1 cellular context compared by ENCODE assay signal in the genomic region with DNA sequence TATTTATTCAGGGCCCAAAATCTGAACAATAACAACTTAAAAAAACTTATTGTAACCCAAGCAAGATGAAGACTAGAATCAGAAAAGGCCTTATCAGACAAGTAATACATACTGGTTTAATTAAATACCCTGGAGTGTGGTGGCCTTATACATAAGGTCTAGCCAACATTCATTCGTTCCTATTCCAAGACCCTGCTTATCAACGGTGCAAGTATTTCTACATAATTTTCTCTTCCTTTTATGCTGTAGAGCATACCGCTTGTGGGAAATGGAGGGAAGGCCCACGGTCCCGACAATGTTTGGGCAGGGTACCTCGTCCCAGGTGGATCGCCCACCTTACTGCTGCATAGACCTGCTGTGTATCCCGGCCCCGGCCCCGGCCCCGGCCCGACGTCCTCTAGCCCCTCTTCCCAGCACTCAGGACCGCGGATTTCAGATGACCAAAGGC.
TF ChIP-seq lines count a peak whose summit lies in the region.

No MANE protein-coding gene starts in this region.

TF ChIP-seq in H1, 55 proteins besides CTCF, POLR2A, EP300 and RAD21:
- TF ChIP-seq CBX5 (IDR thresholded peaks at IDR 0.05; ENCODE audit: low read depth, low read length) (no peak), KDM5A (IDR thresholded peaks at IDR 0.05; ENCODE audit: low read length) (no peak), SIX5 (IDR thresholded peaks at IDR 0.05; ENCODE audit: low read depth, low read length) (no peak), EGR1 (IDR thresholded peaks at IDR 0.05; ENCODE audit: borderline replicate concordance, low read depth, low read length) (no peak), TAF7 (optimal IDR thresholded peaks at IDR 0.05; ENCODE audit: borderline replicate concordance, low read depth, low read length) (no peak)
